Comparison of ENCODE assay signal across 9 cellular contexts in the genomic region with DNA sequence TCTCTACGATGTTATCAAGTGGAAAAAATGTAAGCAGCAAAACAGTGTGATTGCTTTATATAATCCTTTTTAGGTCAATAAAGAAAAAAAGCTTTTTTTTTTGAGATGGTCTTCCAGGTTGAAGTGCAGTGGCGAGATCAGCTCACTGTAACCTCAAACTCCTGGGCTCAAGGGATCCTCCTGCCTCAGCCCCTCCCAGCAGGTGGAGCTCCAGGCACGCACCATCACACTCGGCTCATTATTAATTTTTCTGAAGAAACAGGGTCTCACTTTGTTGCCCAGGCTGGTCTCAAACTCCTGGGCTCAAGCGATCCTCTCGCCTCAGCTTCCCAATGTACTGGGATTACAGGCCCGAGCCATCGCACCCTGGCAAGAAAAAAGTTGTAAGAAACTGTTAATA. TPM values are rescaled to one million over a fixed set of nuclear protein-coding genes. Genes with fewer than 3 reads are reported as not detected.
DNase-seq lines count a peak whose midpoint lies in the region; ATAC-seq and TF ChIP-seq lines count a peak whose summit lies in the region.
"Had no signal": no experiment of that assay in that cellular context is flagged by ENCODE, and none has a peak within 500 bp of the region (broad histone marks: within the 10 kb centered on the region; RNA-seq: fewer than 3 reads in every experiment).

No MANE protein-coding gene starts in this region.

- peak; percentile 63 for TF ChIP-seq CTCF in brain microvascular endothelial cell (IDR thresholded peaks at IDR 0.05; ENCODE audit: low read depth, low read length, missing control alignments)
- peak; percentile 29 for TF ChIP-seq CTCF in progenitor cell of endocrine pancreas (IDR thresholded peaks at IDR 0.05; ENCODE audit: unreplicated experiment)
- TF ChIP-seq CTCF in ascending aorta (IDR thresholded peaks at IDR 0.05), result no peak
- TF ChIP-seq CTCF in suprapubic skin (IDR thresholded peaks at IDR 0.05), result no peak

- WGBS in suprapubic skin, result 81% methylated on average over 8 of the region's 8 CpGs
- WGBS in GM23248 (ENCODE audit: low coverage in 1 of 2, low lambda C conversion rate in 2 of 2, missing lambda C conversion rate in 2 of 2), 2 experiments, result 88% methylated on average over 8 of the region's 8 CpGs

- H3K4me2 ChIP-seq in GM23248 (ENCODE audit: unreplicated experiment), result no peak overlapping the region
- H3K4me2 ChIP-seq: BLaER1 treated with 17β-estradiol and CSF1 and Interleukin-3, amounts not matched to agents 10 nM and 100 nM had no signal

- no peak overlapping the region for H3K4me3 Mint-ChIP-seq in activated CD4-positive, alpha-beta T cell treated with anti-CD3 and anti-CD28 coated beads for 36 hours
- H3K4me3 Mint-ChIP-seq in progenitor cell of endocrine pancreas (ENCODE audit: low read depth), result no peak overlapping the region

- H3K36me3 Mint-ChIP-seq in activated CD4-positive, alpha-beta T cell treated with anti-CD3 and anti-CD28 coated beads for 36 hours (ENCODE audit: low read depth), result peaks cover 30% of the 10 kb centered on the region
- H3K36me3 Mint-ChIP-seq in progenitor cell of endocrine pancreas (ENCODE audit: insufficient read depth), result peaks cover 18% of the 10 kb centered on the region

- no peak for TF ChIP-seq EP300 in suprapubic skin (IDR thresholded peaks at IDR 0.05)

- no peaks in the 10 kb centered on the region for H3K9me3 Mint-ChIP-seq in activated CD4-positive, alpha-beta T cell treated with anti-CD3 and anti-CD28 coated beads for 36 hours (ENCODE audit: low read depth)
- no peaks in the 10 kb centered on the region for H3K9me3 Mint-ChIP-seq in progenitor cell of endocrine pancreas (ENCODE audit: low read depth)

- H3K9ac ChIP-seq in GM23248, result no peak overlapping the region
- H3K9ac ChIP-seq: BLaER1 treated with 17β-estradiol and CSF1 and Interleukin-3, amounts not matched to agents 10 nM and 100 nM had no signal

- no peak overlapping the region for H2AFZ ChIP-seq in GM23248

- CTCF ChIA-PET in activated CD4-positive, alpha-beta T cell treated with anti-CD3 and anti-CD28 coated beads for 36 hours (lab: Charles Lee), result interaction anchor here (0.6 to 5.0 kb wide), 11 partner anchors 15 to 366 kb away, joined by 3 to 42 read pairs (median 5); no protein-coding TSS in a partner anchor

- H3K4me1 ChIP-seq in ascending aorta, result no peaks in the 10 kb centered on the region
- no peaks in the 10 kb centered on the region for H3K4me1 ChIP-seq in suprapubic skin
- H3K4me1 ChIP-seq in GM23248 (ENCODE audit: insufficient read depth), result no peaks in the 10 kb centered on the region

- H3K27me3 ChIP-seq in brain microvascular endothelial cell (replicated peaks), result no peaks in the 10 kb centered on the region
- H3K27me3 ChIP-seq in ascending aorta, result no peaks in the 10 kb centered on the region
- H3K27me3 ChIP-seq in suprapubic skin, result no peaks in the 10 kb centered on the region
- no peaks in the 10 kb centered on the region for H3K27me3 ChIP-seq in GM23248 (replicated peaks; ENCODE audit: insufficient read depth)
- H3K27me3 ChIP-seq: BLaER1 treated with 17β-estradiol and CSF1 and Interleukin-3, amounts not matched to agents 10 nM and 100 nM had no signal

- H3K9me3 ChIP-seq in ascending aorta (no peaks in the 10 kb centered on the region), suprapubic skin (no peaks in the 10 kb centered on the region), GM23248 (ENCODE audit: low read depth) (no peaks in the 10 kb centered on the region)
- H3K9me3 ChIP-seq: BLaER1 treated with 17β-estradiol and CSF1 and Interleukin-3, amounts not matched to agents 10 nM and 100 nM had no signal

- H3K36me3 ChIP-seq in brain microvascular endothelial cell (replicated peaks), result peaks cover 30% of the 10 kb centered on the region
- peaks cover 48 to 63% of the 10 kb centered on the region in 2 donors for H3K36me3 ChIP-seq in ascending aorta
- H3K36me3 ChIP-seq in suprapubic skin, result peaks cover 49% of the 10 kb centered on the region
- peaks cover 61% of the 10 kb centered on the region for H3K36me3 ChIP-seq in GM23248 (ENCODE audit: low read depth)

- H3K4me1 Mint-ChIP-seq in activated CD4-positive, alpha-beta T cell treated with anti-CD3 and anti-CD28 coated beads for 36 hours, result peaks cover 4% of the 10 kb centered on the region
- H3K4me1 Mint-ChIP-seq in progenitor cell of endocrine pancreas (ENCODE audit: low read depth), result peaks cover 3% of the 10 kb centered on the region

- ATAC-seq in activated CD4-positive, alpha-beta T cell treated with anti-CD3 and anti-CD28 coated beads for 36 hours, result no peak

- H3K27me3 Mint-ChIP-seq in activated CD4-positive, alpha-beta T cell treated with anti-CD3 and anti-CD28 coated beads for 36 hours, result no peaks in the 10 kb centered on the region
- H3K27me3 Mint-ChIP-seq in progenitor cell of endocrine pancreas, result no peaks in the 10 kb centered on the region

- TF ChIP-seq POLR2A in suprapubic skin (IDR thresholded peaks at IDR 0.05), result no peak

- no peaks in the 10 kb centered on the region for H3K9me2 ChIP-seq in GM23248 (ENCODE audit: insufficient read depth)

- no peaks in the 10 kb centered on the region; the same call in 1 of the 2 replicates for H4K20me1 ChIP-seq in GM23248 (ENCODE audit: insufficient read depth)

- H3K4me3 ChIP-seq in brain microvascular endothelial cell (ENCODE audit: low read depth, low read length) (no peak overlapping the region), ascending aorta (no peak overlapping the region), suprapubic skin (no peak overlapping the region), GM23248 (no peak overlapping the region)
- H3K4me3 ChIP-seq: BLaER1 treated with 17β-estradiol and CSF1 and Interleukin-3, amounts not matched to agents 10 nM and 100 nM had no signal

- H3K27ac ChIP-seq in brain microvascular endothelial cell (no peak overlapping the region), ascending aorta (no peak overlapping the region), suprapubic skin (no peak overlapping the region), GM23248 (no peak overlapping the region)
- H3K27ac ChIP-seq: BLaER1 treated with 17β-estradiol and CSF1 and Interleukin-3, amounts not matched to agents 10 nM and 100 nM had no signal

- no peaks in the 10 kb centered on the region; the same call in 1 of the 2 replicates for H3F3A ChIP-seq in GM23248 (ENCODE audit: insufficient read depth)

- peak; percentile 50 for DNase-seq in activated CD4-positive, alpha-beta T cell treated with anti-CD3 and anti-CD28 coated beads for 36 hours
- no peak for DNase-seq in activated CD4-positive, alpha-beta T cell treated with anti-CD3 and anti-CD28 coated beads for 1 hour
- DNase-seq in NAMALWA (ENCODE audit: low spot score) (peak; percentile 37), brain microvascular endothelial cell (no peak), progenitor cell of endocrine pancreas (ENCODE audit: low spot score, unreplicated experiment) (no peak), ascending aorta (ENCODE audit: low spot score in 2 of 2) (no peak), suprapubic skin (ENCODE audit: low spot score in 2 of 2) (no peak), GM23248 (no peak)

- POLR2A ChIA-PET in activated CD4-positive, alpha-beta T cell treated with anti-CD3 and anti-CD28 coated beads for 36 hours (lab: Charles Lee), result no interaction called here

- in situ Hi-C loops in brain microvascular endothelial cell (cut with HindIII; ENCODE audit: low pct_ligation_motif_present, low sequenced_read_pairs) (no loop called here), GM23248 (cut with MboI) (no loop called here)

- H3K27ac Mint-ChIP-seq in activated CD4-positive, alpha-beta T cell treated with anti-CD3 and anti-CD28 coated beads for 36 hours, result no peak overlapping the region
- H3K27ac Mint-ChIP-seq in progenitor cell of endocrine pancreas, result peak overlapping the region; percentile 7

- intact Hi-C loops in activated CD4-positive, alpha-beta T cell treated with anti-CD3 and anti-CD28 coated beads for 36 hours (cut with DNase I, micrococcal nuclease), result loop anchor here (1.0 kb wide), 2 partner anchors 33 to 36 kb away; no protein-coding TSS in a partner anchor
- intact Hi-C loops in ascending aorta (cut with DNase I), result no loop called here

- peaks cover 92% of the 10 kb centered on the region for H3K79me2 ChIP-seq in GM23248 (ENCODE audit: insufficient read depth)

RNA-seq across cellular contexts. Expression of a gene that starts 17.3 kb away (rescaled TPM):
- total RNA-seq in activated CD4-positive, alpha-beta T cell treated with anti-CD3 and anti-CD28 coated beads for 36 hours, result 10 to 100 TPM; 20.8 to 21.8 TPM
- total RNA-seq in progenitor cell of endocrine pancreas, result 25.4 and 26.4 TPM in 2 replicates
- total RNA-seq in ascending aorta, result 16.0 TPM
- 10 to 100 TPM; 22.2 to 40.6 (median 32.6) TPM for total RNA-seq in suprapubic skin
- 12.3 and 14.2 TPM in 2 replicates for total RNA-seq in GM23248 (2014; rRNA removed; shearing (Covaris generic))
- polyA plus RNA-seq in GM23248 (2016; fragmentation: Nextera tagmentation; extraction: Ambion mirVana), result 13.6 and 14.2 TPM in 2 replicates

RNA-seq across cellular contexts. Expression of a gene that starts 28.9 kb away (rescaled TPM):
- not detected for total RNA-seq in activated CD4-positive, alpha-beta T cell treated with anti-CD3 and anti-CD28 coated beads for 36 hours
- total RNA-seq in progenitor cell of endocrine pancreas (not detected in 2 replicates), ascending aorta (not detected), suprapubic skin (not detected)
- not detected in 2 replicates for total RNA-seq in GM23248 (2014; rRNA removed; shearing (Covaris generic))
- polyA plus RNA-seq in GM23248 (2016; fragmentation: Nextera tagmentation; extraction: Ambion mirVana), result not detected in 2 replicates

RNA-seq across cellular contexts. Expression of a gene that starts 54.0 kb away (rescaled TPM):
- 100 to 1,000 TPM in 1 of 2 experiments, 10 to 100 TPM in 1; 67.2 to 102 TPM for total RNA-seq in activated CD4-positive, alpha-beta T cell treated with anti-CD3 and anti-CD28 coated beads for 36 hours
- 90.6 and 102 TPM in 2 replicates for total RNA-seq in progenitor cell of endocrine pancreas
- total RNA-seq in ascending aorta, result 7.2 TPM
- 10 to 100 TPM; 21.7 to 48.6 (median 33.8) TPM for total RNA-seq in suprapubic skin
- 13.9 and 19.1 TPM in 2 replicates for total RNA-seq in GM23248 (2014; rRNA removed; shearing (Covaris generic))
- polyA plus RNA-seq in GM23248 (2016; fragmentation: Nextera tagmentation; extraction: Ambion mirVana), result 38.7 and 40.2 TPM in 2 replicates

Comparison
In these comparisons a context has a peak if more than half of its experiments do, and no peak if none do; other contexts are left out.
1. DNase-seq: peak in activated CD4-positive, alpha-beta T cell treated with anti-CD3 and anti-CD28 coated beads for 36 hours (single experiment) and NAMALWA (single experiment); none in activated CD4-positive, alpha-beta T cell treated with anti-CD3 and anti-CD28 coated beads for 1 hour (single experiment), brain microvascular endothelial cell (single experiment), progenitor cell of endocrine pancreas (single experiment), ascending aorta (0 of 2), suprapubic skin (0 of 2) and GM23248 (single experiment).
2. CTCF ChIP-seq: peak in brain microvascular endothelial cell (single experiment) and progenitor cell of endocrine pancreas (single experiment); none in ascending aorta (0 of 3) and suprapubic skin (0 of 2).